1 cellular context compared by ENCODE assay signal in the genomic region with DNA sequence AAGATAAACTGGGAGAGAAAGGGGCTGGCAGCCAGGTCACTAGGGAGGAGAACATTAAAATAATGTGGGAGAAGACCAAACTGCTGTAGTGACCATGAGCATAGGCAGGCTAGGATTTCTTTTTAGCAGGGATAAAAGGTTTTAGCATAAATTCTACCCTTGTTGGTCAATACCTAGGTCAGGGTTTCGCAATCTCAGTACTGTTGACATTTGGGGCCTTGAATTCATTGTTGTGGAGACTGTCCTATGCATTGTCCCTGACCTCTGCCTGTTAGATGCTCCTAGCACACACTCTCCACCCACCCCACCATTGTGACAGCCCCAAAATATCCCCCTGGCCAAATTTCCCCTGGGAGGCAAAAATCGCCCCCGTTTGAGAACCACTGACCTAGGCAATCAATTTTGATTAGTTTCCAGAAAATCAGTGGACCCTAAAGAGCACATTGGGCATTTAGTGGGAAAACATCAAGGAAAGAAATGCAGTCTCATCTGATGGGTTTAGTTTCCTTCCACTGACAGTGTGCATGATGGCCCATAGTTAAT.
TF ChIP-seq lines count a peak whose summit lies in the region.

No MANE protein-coding gene starts in this region.

TF ChIP-seq in HepG2, 621 proteins besides CTCF, POLR2A, EP300 and RAD21 (continued from another document):
- no peak for TF ChIP-seq DMAP1 (CRISPR knock-in tag; IDR thresholded peaks at IDR 0.05)
- no peak for TF ChIP-seq PAF1 (CRISPR knock-in tag; IDR thresholded peaks at IDR 0.05)
- peak; percentile 89 for TF ChIP-seq CEBPB (IDR thresholded peaks at IDR 0.05; ENCODE audit: borderline replicate concordance, low read depth, low read length)
- TF ChIP-seq ZNF460 (CRISPR knock-in tag; IDR thresholded peaks at IDR 0.05; ENCODE audit: borderline replicate concordance) = no peak
- no peak for TF ChIP-seq ZSCAN25 (CRISPR knock-in tag; IDR thresholded peaks at IDR 0.05)
- TF ChIP-seq SOX5 (CRISPR knock-in tag; IDR thresholded peaks at IDR 0.05; ENCODE audit: borderline replicate concordance) = peak; percentile 94
- no peak for TF ChIP-seq MEIS1 (CRISPR knock-in tag; IDR thresholded peaks at IDR 0.05; ENCODE audit: borderline replicate concordance)
- no peak for TF ChIP-seq EED (CRISPR knock-in tag; IDR thresholded peaks at IDR 0.05)
- TF ChIP-seq, protein P1, sequence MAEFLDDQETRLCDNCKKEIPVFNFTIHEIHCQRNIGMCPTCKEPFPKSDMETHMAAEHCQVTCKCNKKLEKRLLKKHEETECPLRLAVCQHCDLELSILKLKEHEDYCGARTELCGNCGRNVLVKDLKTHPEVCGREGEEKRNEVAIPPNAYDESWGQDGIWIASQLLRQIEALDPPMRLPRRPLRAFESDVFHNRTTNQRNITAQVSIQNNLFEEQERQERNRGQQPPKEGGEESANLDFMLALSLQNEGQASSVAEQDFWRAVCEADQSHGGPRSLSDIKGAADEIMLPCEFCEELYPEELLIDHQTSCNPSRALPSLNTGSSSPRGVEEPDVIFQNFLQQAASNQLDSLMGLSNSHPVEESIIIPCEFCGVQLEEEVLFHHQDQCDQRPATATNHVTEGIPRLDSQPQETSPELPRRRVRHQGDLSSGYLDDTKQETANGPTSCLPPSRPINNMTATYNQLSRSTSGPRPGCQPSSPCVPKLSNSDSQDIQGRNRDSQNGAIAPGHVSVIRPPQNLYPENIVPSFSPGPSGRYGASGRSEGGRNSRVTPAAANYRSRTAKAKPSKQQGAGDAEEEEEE (CRISPR knock-in tag; IDR thresholded peaks at IDR 0.05; ENCODE audit: borderline replicate concordance) = no peak
- TF ChIP-seq, protein P2, sequence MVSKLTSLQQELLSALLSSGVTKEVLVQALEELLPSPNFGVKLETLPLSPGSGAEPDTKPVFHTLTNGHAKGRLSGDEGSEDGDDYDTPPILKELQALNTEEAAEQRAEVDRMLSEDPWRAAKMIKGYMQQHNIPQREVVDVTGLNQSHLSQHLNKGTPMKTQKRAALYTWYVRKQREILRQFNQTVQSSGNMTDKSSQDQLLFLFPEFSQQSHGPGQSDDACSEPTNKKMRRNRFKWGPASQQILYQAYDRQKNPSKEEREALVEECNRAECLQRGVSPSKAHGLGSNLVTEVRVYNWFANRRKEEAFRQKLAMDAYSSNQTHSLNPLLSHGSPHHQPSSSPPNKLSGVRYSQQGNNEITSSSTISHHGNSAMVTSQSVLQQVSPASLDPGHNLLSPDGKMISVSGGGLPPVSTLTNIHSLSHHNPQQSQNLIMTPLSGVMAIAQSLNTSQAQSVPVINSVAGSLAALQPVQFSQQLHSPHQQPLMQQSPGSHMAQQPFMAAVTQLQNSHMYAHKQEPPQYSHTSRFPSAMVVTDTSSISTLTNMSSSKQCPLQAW (CRISPR knock-in tag; IDR thresholded peaks at IDR 0.05) = no peak
- no peak for TF ChIP-seq ARHGAP35 (CRISPR knock-in tag; IDR thresholded peaks at IDR 0.05; ENCODE audit: borderline replicate concordance)
- TF ChIP-seq, protein P3, sequence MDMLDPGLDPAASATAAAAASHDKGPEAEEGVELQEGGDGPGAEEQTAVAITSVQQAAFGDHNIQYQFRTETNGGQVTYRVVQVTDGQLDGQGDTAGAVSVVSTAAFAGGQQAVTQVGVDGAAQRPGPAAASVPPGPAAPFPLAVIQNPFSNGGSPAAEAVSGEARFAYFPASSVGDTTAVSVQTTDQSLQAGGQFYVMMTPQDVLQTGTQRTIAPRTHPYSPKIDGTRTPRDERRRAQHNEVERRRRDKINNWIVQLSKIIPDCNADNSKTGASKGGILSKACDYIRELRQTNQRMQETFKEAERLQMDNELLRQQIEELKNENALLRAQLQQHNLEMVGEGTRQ (IDR thresholded peaks at IDR 0.05; ENCODE audit: low read depth, low read length) = no peak
- TF ChIP-seq, protein P3 (CRISPR knock-in tag; IDR thresholded peaks at IDR 0.05; ENCODE audit: borderline replicate concordance) = no peak
